2 cellular contexts compared by ENCODE assay signal in the genomic region with DNA sequence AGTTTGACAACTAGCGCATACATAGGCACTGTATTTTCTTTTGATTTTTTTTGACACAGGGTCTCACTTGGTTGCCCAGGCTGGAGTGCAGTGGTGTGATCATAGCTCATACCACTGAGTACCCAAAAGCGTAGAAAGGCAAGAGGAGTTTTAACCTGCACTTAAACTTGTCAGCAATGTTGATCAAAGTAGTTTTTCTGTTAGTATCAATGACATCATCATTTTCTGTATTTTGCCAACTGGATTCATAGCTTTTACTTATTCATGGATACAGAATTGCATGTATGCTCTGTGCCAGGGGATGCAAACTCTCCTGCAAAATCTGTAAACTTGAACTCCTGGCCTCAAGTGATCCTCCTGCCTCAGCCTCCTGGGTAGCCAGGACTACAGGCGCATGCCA.
A peak's percentile ranks its signal among the peaks of the same experiment; 100 is the strongest.
TF ChIP-seq lines count a peak whose summit lies in the region.

No MANE protein-coding gene starts in this region.

TF ChIP-seq in HEK293, 187 proteins besides CTCF, POLR2A, EP300 and RAD21:
- TF ChIP-seq, protein P1, sequence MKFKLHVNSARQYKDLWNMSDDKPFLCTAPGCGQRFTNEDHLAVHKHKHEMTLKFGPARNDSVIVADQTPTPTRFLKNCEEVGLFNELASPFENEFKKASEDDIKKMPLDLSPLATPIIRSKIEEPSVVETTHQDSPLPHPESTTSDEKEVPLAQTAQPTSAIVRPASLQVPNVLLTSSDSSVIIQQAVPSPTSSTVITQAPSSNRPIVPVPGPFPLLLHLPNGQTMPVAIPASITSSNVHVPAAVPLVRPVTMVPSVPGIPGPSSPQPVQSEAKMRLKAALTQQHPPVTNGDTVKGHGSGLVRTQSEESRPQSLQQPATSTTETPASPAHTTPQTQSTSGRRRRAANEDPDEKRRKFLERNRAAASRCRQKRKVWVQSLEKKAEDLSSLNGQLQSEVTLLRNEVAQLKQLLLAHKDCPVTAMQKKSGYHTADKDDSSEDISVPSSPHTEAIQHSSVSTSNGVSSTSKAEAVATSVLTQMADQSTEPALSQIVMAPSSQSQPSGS (tag by site-specific recombination; IDR thresholded peaks at IDR 0.05; ENCODE audit: low read depth): peak; percentile 85
- TF ChIP-seq TRIM28 (IDR thresholded peaks at IDR 0.05; ENCODE audit: borderline replicate concordance, low read length): no peak

TF ChIP-seq in GM12878, 131 proteins besides CTCF, POLR2A, EP300 and RAD21:
- peak; percentile 52; the same call in 1 of the 2 replicates for TF ChIP-seq ATF7 (IDR thresholded peaks at IDR 0.05; ENCODE audit: low read depth)
- TF ChIP-seq, protein P2, sequence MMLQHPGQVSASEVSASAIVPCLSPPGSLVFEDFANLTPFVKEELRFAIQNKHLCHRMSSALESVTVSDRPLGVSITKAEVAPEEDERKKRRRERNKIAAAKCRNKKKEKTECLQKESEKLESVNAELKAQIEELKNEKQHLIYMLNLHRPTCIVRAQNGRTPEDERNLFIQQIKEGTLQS (IDR thresholded peaks at IDR 0.05; ENCODE audit: borderline replicate concordance, extremely low read depth, low read depth, low read length): no peak
TF ChIP-seq in GM12878: peak in this region for 1.
